Comparison of ENCODE assay signal across 11 cellular contexts in the genomic region with DNA sequence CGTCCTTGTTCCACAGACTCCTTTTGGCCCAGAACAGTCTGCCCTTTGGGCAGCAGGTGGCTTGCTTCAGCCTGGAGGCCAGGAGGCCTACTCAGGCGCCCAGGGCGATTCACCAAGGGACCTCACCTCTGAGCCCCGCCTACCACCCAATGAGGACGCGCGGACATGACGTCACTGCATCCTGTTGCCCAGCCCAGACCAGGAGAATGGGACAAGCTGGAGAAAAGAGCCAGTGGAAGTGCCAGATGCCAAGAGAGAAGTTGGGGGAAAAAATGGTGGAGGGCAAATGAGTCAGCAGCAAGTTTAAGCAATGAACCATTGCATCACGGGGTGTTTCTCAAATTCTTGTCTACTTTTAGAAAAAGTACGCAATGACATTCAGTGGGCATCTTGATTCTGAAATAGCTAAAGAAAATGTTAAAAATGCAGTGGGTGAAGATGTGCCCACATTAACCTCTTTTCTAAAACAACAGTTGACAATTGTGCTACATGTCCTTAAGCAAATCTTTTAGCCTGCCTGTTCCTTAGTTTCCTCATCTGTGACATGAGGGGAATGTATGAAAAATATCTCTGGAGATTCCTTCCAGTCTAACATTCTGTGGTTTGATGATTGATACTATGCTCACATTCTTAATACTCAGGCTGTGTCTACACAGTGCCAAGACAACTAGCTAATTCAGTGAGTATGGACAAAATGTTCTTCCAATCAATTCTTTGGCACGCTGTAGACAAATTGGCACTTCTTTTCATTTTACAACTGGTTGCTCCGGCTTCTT. TPM values are rescaled to one million over a fixed set of nuclear protein-coding genes. Genes with fewer than 3 reads are reported as not detected.
DNase-seq lines count a peak whose midpoint lies in the region; ATAC-seq and TF ChIP-seq lines count a peak whose summit lies in the region.
"Had no signal": no experiment of that assay in that cellular context is flagged by ENCODE, and none has a peak within 500 bp of the region (broad histone marks: within the 10 kb centered on the region; RNA-seq: fewer than 3 reads in every experiment).

No MANE protein-coding gene starts in this region.

- TF ChIP-seq CTCF in RWPE2 (IDR thresholded peaks at IDR 0.05; ENCODE audit: poor library complexity, severe bottlenecking) = no peak
- TF ChIP-seq CTCF in testis (IDR thresholded peaks at IDR 0.05) = no peak

- TF ChIP-seq POLR2A in testis (IDR thresholded peaks at IDR 0.05) = no peak

- H3K4me1 ChIP-seq in RWPE2 (ENCODE audit: insufficient read depth, poor library complexity, severe bottlenecking) (peaks cover 5% of the 10 kb centered on the region), testis (no peaks in the 10 kb centered on the region)

- 69 to 87% methylated on average over 12 of the region's 12 CpGs for WGBS in testis, 2 donors

- no peaks in the 10 kb centered on the region for H3K27me3 ChIP-seq in RWPE2 (ENCODE audit: insufficient read depth, poor library complexity, severe bottlenecking)
- no peaks in the 10 kb centered on the region for H3K27me3 ChIP-seq in testis

- DNase-seq in H4 (ENCODE audit: low spot score) = peak; percentile 65
- DNase-seq in RWPE2 (ENCODE audit: low spot score) = peak; percentile 84
- DNase-seq in fibroblast of the conjunctiva (ENCODE audit: low read depth) = peak; percentile 42
- peak; percentile 24 for DNase-seq in renal cortical epithelial cell (ENCODE audit: low read depth)
- no peak for DNase-seq in hippocampal formation (lab: John Stamatoyannopoulos, UW)
- DNase-seq in testis = no peak
- DNase-seq in NCI-H2227 treated with DMSO at 0.1 percent for 48 hours (lab: John Stamatoyannopoulos, UW) = no peak
- DNase-seq: activated naive CD4-positive, alpha-beta T cell treated with anti-CD3 and anti-CD28 coated beads for 36 hours; NCI-H774; stimulated activated naive CD8-positive, alpha-beta T cell treated with anti-CD3 and anti-CD28 coated beads, Interleukin-15, Interleukin-2, amounts not matched to agents 100 U/mL and 50 U/mL, for 24 hours had no signal

- H3K36me3 ChIP-seq in RWPE2 (ENCODE audit: low read depth) (no peaks in the 10 kb centered on the region), testis (ENCODE audit: low read depth, missing control alignments) (no peaks in the 10 kb centered on the region)

- ATAC-seq in RWPE2 (ENCODE audit: low read depth) = peak; percentile 70
- no peak for ATAC-seq in GM21515 (IDR thresholded peaks at IDR 0.05; ENCODE audit: unreplicated experiment)
- ATAC-seq: stimulated activated naive CD8-positive, alpha-beta T cell treated with anti-CD3 and anti-CD28 coated beads, Interleukin-15, Interleukin-2, amounts not matched to agents 100 U/mL and 50 U/mL, for 24 hours had no signal

- H3K4me3 ChIP-seq in RWPE2 (ENCODE audit: severe bottlenecking) (no peak overlapping the region), testis (no peak overlapping the region)

- intact Hi-C loops in testis (cut with DNase I; ENCODE audit: low total_unique reads) = no loop called here

- H3K27ac ChIP-seq in RWPE2 (ENCODE audit: poor library complexity, severe bottlenecking) (peak overlapping the region; percentile 69), testis (no peak overlapping the region)

- H3K9me3 ChIP-seq in RWPE2 (ENCODE audit: severe bottlenecking) = no peaks in the 10 kb centered on the region
- no peaks in the 10 kb centered on the region for H3K9me3 ChIP-seq in testis

RNA-seq across cellular contexts. Expression of gene LEP, which starts 23.9 kb away (rescaled TPM):
- not detected in 2 replicates for total RNA-seq in H4 (2014; rRNA removed; shearing (Covaris generic))
- not detected in 2 replicates for total RNA-seq in renal cortical epithelial cell
- under 1 TPM; 0.31 to 0.55 TPM for total RNA-seq in testis
- 0.46 TPM for polyA plus RNA-seq in testis (ENCODE audit: insufficient read depth, low read depth, low replicate concordance)
- total RNA-seq: activated naive CD4-positive, alpha-beta T cell treated with anti-CD3 and anti-CD28 coated beads for 36 hours had no signal

Comparison
In these comparisons a context has a peak if more than half of its experiments do, and no peak if none do; other contexts are left out.
1. DNase-seq: peak in H4 (single experiment), RWPE2 (single experiment), fibroblast of the conjunctiva (single experiment) and renal cortical epithelial cell (single experiment); none in hippocampal formation (0 of 2), testis (single experiment) and NCI-H2227 treated with DMSO at 0.1 percent for 48 hours (single experiment).